ENCODE assay signal across 1 cellular context in the genomic region with DNA sequence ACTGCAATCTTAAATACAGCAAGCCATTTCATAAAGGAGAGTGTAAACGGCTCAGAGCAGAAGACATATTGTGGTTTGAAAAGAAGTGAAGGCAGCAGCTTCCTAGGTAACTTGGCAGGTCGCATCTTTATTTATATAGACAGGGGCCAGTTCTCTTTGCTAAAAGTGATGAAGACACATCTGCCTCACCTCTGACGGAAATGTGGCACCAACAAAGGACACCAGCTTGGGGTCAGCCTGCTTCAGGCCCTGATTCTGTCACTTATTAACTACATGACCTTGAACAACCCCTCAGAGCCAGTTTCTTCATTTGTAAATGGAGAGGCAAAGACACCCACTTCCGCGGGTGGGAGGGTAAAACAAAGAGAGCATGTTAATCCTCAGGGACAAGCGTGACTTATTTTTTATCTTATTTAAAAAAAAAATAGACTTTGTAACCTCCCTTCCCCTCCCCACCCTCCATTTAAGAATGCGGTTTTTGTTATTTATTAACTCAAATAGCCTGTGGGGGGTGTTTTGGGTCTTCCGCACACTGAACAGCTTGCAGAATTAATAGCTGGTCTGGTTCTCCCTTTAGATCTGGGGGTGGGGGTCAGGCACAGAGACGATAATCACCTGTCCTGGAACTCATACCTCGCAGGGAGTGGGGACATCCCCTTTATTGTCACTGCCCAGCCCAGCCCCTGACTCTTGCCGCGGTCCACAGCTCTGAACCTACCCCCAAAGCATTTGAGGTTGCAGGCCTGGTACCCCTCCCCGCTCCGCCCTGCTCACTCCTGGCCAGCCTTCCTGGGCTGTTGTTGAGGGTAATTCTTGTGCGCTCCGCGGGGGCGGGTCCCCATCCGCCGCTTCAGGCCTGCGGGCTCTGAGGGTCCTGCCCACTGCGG.
TF ChIP-seq lines count a peak whose summit lies in the region.

No MANE protein-coding gene starts in this region.

TF ChIP-seq in HepG2, 621 proteins besides CTCF, POLR2A, EP300 and RAD21 (continued from another document and continues in another):
- TF ChIP-seq DR1 (CRISPR knock-in tag; IDR thresholded peaks at IDR 0.05) (0 out of 2 replicates have a peak, but pooled peaks have one; percentile 14), PLRG1 (conservative IDR thresholded peaks at IDR 0.05) (no peak), ELF4 (CRISPR knock-in tag; IDR thresholded peaks at IDR 0.05; ENCODE audit: borderline replicate concordance) (no peak), ZNF160 (CRISPR knock-in tag; IDR thresholded peaks at IDR 0.05) (peak; percentile 36), CHCHD3 (CRISPR knock-in tag; IDR thresholded peaks at IDR 0.05) (no peak), BHLHE40 (IDR thresholded peaks at IDR 0.05; ENCODE audit: low read length) (peak; percentile 67), NONO (IDR thresholded peaks at IDR 0.05) (no peak), NONO (CRISPR knock-in tag; conservative IDR thresholded peaks at IDR 0.05) (peak; percentile 68), ZNF253 (CRISPR knock-in tag; IDR thresholded peaks at IDR 0.05; ENCODE audit: borderline replicate concordance) (0 out of 2 replicates have a peak, but pooled peaks have one; percentile 55), ZSCAN29 (CRISPR knock-in tag; conservative IDR thresholded peaks at IDR 0.05) (peak; percentile 86; the same call in 1 of the 2 replicates), GZF1 (CRISPR knock-in tag; IDR thresholded peaks at IDR 0.05) (peak; percentile 49; the same call in 1 of the 2 replicates), EZH2 (conservative IDR thresholded peaks at IDR 0.05; ENCODE audit: low read depth, low read length) (no peak), ZNF383 (CRISPR knock-in tag; IDR thresholded peaks at IDR 0.05; ENCODE audit: borderline replicate concordance) (no peak), FOXJ3 (CRISPR knock-in tag; IDR thresholded peaks at IDR 0.05; ENCODE audit: borderline replicate concordance) (peak; percentile 94), TBL1XR1 (IDR thresholded peaks at IDR 0.05; ENCODE audit: borderline replicate concordance, low read length, partially characterized antibody) (peak; percentile 15), HNRNPUL1 (IDR thresholded peaks at IDR 0.05; ENCODE audit: low read depth, low read length) (peak; percentile 99), NCOA5 (CRISPR knock-in tag; IDR thresholded peaks at IDR 0.05) (no peak)
- TF ChIP-seq, protein P1, sequence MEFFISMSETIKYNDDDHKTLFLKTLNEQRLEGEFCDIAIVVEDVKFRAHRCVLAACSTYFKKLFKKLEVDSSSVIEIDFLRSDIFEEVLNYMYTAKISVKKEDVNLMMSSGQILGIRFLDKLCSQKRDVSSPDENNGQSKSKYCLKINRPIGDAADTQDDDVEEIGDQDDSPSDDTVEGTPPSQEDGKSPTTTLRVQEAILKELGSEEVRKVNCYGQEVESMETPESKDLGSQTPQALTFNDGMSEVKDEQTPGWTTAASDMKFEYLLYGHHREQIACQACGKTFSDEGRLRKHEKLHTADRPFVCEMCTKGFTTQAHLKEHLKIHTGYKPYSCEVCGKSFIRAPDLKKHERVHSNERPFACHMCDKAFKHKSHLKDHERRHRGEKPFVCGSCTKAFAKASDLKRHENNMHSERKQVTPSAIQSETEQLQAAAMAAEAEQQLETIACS (CRISPR knock-in tag; IDR thresholded peaks at IDR 0.05) = no peak
- TF ChIP-seq, protein P2, sequence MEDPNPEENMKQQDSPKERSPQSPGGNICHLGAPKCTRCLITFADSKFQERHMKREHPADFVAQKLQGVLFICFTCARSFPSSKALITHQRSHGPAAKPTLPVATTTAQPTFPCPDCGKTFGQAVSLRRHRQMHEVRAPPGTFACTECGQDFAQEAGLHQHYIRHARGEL (CRISPR knock-in tag; IDR thresholded peaks at IDR 0.05) = no peak
- TF ChIP-seq, protein P3, sequence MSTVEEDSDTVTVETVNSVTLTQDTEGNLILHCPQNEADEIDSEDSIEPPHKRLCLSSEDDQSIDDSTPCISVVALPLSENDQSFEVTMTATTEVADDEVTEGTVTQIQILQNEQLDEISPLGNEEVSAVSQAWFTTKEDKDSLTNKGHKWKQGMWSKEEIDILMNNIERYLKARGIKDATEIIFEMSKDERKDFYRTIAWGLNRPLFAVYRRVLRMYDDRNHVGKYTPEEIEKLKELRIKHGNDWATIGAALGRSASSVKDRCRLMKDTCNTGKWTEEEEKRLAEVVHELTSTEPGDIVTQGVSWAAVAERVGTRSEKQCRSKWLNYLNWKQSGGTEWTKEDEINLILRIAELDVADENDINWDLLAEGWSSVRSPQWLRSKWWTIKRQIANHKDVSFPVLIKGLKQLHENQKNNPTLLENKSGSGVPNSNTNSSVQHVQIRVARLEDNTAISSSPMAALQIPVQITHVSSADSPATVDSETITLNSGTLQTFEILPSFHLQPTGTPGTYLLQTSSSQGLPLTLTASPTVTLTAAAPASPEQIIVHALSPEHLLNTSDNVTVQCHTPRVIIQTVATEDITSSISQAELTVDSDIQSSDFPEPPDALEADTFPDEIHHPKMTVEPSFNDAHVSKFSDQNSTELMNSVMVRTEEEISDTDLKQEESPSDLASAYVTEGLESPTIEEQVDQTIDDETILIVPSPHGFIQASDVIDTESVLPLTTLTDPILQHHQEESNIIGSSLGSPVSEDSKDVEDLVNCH (CRISPR knock-in tag; IDR thresholded peaks at IDR 0.05) = 0 out of 2 replicates have a peak, but pooled peaks have one; percentile 78
- TF ChIP-seq, protein P4, sequence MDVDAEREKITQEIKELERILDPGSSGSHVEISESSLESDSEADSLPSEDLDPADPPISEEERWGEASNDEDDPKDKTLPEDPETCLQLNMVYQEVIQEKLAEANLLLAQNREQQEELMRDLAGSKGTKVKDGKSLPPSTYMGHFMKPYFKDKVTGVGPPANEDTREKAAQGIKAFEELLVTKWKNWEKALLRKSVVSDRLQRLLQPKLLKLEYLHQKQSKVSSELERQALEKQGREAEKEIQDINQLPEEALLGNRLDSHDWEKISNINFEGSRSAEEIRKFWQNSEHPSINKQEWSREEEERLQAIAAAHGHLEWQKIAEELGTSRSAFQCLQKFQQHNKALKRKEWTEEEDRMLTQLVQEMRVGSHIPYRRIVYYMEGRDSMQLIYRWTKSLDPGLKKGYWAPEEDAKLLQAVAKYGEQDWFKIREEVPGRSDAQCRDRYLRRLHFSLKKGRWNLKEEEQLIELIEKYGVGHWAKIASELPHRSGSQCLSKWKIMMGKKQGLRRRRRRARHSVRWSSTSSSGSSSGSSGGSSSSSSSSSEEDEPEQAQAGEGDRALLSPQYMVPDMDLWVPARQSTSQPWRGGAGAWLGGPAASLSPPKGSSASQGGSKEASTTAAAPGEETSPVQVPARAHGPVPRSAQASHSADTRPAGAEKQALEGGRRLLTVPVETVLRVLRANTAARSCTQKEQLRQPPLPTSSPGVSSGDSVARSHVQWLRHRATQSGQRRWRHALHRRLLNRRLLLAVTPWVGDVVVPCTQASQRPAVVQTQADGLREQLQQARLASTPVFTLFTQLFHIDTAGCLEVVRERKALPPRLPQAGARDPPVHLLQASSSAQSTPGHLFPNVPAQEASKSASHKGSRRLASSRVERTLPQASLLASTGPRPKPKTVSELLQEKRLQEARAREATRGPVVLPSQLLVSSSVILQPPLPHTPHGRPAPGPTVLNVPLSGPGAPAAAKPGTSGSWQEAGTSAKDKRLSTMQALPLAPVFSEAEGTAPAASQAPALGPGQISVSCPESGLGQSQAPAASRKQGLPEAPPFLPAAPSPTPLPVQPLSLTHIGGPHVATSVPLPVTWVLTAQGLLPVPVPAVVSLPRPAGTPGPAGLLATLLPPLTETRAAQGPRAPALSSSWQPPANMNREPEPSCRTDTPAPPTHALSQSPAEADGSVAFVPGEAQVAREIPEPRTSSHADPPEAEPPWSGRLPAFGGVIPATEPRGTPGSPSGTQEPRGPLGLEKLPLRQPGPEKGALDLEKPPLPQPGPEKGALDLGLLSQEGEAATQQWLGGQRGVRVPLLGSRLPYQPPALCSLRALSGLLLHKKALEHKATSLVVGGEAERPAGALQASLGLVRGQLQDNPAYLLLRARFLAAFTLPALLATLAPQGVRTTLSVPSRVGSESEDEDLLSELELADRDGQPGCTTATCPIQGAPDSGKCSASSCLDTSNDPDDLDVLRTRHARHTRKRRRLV (CRISPR knock-in tag; IDR thresholded peaks at IDR 0.05) = no peak
- TF ChIP-seq, protein P5, sequence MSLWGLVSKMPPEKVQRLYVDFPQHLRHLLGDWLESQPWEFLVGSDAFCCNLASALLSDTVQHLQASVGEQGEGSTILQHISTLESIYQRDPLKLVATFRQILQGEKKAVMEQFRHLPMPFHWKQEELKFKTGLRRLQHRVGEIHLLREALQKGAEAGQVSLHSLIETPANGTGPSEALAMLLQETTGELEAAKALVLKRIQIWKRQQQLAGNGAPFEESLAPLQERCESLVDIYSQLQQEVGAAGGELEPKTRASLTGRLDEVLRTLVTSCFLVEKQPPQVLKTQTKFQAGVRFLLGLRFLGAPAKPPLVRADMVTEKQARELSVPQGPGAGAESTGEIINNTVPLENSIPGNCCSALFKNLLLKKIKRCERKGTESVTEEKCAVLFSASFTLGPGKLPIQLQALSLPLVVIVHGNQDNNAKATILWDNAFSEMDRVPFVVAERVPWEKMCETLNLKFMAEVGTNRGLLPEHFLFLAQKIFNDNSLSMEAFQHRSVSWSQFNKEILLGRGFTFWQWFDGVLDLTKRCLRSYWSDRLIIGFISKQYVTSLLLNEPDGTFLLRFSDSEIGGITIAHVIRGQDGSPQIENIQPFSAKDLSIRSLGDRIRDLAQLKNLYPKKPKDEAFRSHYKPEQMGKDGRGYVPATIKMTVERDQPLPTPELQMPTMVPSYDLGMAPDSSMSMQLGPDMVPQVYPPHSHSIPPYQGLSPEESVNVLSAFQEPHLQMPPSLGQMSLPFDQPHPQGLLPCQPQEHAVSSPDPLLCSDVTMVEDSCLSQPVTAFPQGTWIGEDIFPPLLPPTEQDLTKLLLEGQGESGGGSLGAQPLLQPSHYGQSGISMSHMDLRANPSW (CRISPR knock-in tag; IDR thresholded peaks at IDR 0.05; ENCODE audit: borderline replicate concordance) = peak; percentile 94; the same call in 1 of the 2 replicates
- TF ChIP-seq, protein P6, sequence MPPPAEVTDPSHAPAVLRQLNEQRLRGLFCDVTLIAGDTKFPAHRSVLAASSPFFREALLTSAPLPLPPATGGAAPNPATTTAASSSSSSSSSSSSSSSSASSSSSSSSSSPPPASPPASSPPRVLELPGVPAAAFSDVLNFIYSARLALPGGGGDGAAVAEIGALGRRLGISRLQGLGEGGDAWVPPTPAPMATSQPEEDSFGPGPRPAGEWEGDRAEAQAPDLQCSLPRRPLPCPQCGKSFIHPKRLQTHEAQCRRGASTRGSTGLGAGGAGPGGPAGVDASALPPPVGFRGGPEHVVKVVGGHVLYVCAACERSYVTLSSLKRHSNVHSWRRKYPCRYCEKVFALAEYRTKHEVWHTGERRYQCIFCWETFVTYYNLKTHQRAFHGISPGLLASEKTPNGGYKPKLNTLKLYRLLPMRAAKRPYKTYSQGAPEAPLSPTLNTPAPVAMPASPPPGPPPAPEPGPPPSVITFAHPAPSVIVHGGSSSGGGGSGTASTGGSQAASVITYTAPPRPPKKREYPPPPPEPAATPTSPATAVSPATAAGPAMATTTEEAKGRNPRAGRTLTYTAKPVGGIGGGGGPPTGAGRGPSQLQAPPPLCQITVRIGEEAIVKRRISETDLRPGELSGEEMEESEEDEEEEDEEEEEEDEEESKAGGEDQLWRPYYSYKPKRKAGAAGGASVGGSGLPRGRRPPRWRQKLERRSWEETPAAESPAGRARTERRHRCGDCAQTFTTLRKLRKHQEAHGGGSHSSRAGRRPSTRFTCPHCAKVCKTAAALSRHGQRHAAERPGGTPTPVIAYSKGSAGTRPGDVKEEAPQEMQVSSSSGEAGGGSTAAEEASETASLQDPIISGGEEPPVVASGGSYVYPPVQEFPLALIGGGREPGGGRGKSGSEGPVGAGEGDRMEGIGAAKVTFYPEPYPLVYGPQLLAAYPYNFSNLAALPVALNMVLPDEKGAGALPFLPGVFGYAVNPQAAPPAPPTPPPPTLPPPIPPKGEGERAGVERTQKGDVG (CRISPR knock-in tag; IDR thresholded peaks at IDR 0.05; ENCODE audit: borderline replicate concordance) = peak; percentile 8; the same call in 1 of the 2 replicates
- TF ChIP-seq, protein P7, sequence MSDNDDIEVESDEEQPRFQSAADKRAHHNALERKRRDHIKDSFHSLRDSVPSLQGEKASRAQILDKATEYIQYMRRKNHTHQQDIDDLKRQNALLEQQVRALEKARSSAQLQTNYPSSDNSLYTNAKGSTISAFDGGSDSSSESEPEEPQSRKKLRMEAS (IDR thresholded peaks at IDR 0.05) = peak; percentile 57
- TF ChIP-seq, protein P8, sequence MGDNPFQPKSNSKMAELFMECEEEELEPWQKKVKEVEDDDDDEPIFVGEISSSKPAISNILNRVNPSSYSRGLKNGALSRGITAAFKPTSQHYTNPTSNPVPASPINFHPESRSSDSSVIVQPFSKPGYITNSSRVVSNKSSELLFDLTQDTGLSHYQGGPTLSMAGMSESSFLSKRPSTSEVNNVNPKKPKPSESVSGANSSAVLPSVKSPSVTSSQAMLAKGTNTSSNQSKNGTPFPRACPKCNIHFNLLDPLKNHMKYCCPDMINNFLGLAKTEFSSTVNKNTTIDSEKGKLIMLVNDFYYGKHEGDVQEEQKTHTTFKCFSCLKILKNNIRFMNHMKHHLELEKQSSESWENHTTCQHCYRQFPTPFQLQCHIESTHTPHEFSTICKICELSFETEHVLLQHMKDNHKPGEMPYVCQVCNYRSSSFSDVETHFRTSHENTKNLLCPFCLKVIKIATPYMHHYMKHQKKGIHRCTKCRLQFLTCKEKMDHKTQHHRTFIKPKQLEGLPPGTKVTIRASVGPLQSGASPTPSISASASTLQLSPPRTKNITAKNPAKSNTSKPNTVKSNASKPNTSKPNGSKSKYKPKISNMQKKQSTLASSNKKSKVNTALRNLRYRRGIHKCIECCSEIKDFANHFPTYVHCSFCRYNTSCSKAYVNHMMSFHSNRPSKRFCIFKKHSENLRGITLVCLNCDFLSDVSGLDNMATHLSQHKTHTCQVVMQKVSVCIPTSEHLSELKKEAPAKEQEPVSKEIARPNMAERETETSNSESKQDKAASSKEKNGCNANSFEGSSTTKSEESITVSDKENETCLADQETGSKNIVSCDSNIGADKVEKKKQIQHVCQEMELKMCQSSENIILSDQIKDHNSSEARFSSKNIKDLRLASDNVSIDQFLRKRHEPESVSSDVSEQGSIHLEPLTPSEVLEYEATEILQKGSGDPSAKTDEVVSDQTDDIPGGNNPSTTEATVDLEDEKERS (CRISPR knock-in tag; IDR thresholded peaks at IDR 0.05) = peak; percentile 6; the same call in 1 of the 2 replicates
- TF ChIP-seq, protein P9, sequence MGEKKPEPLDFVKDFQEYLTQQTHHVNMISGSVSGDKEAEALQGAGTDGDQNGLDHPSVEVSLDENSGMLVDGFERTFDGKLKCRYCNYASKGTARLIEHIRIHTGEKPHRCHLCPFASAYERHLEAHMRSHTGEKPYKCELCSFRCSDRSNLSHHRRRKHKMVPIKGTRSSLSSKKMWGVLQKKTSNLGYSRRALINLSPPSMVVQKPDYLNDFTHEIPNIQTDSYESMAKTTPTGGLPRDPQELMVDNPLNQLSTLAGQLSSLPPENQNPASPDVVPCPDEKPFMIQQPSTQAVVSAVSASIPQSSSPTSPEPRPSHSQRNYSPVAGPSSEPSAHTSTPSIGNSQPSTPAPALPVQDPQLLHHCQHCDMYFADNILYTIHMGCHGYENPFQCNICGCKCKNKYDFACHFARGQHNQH (CRISPR knock-in tag; IDR thresholded peaks at IDR 0.05) = peak; percentile 75
